ENCODE assay signal across 11 cellular contexts in the genomic region with DNA sequence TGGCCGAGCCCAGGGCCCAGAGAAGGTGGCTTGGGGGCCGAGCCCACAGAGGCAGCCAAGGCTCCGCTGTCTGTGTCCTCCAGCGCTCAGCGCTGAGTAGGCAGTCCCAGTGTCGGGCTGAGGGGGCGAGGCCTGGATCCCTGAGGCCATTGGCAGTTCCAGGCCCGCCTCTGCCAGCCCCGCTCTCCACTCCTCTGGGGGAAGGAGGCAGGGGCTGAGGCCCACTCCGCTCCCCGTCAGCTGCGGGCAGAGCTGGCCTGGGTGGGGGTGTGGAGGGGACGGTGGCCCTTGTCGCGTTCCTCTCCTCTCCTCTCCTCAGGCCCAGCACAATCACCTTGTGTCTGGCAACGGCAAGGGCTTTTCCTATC.
DNase-seq lines count a peak whose midpoint lies in the region; ATAC-seq and TF ChIP-seq lines count a peak whose summit lies in the region.
"Had no signal": no experiment of that assay in that cellular context is flagged by ENCODE, and none has a peak within 500 bp of the region (broad histone marks: within the 10 kb centered on the region; RNA-seq: fewer than 3 reads in every experiment).

No MANE protein-coding gene starts in this region.

- ATAC-seq in psoas muscle = peak; percentile 23 to 49 (median 36)
- ATAC-seq in GM19035 (IDR thresholded peaks at IDR 0.05; ENCODE audit: unreplicated experiment) = no peak
- ATAC-seq in stimulated activated naive CD8-positive, alpha-beta T cell treated with anti-CD3 and anti-CD28 coated beads, Interleukin-15, amount 100 ng/mL, for 72 hours = no peak

- no peaks in the 10 kb centered on the region for H3K9me3 Mint-ChIP-seq in stimulated activated naive CD8-positive, alpha-beta T cell treated with anti-CD3 and anti-CD28 coated beads, Interleukin-15, amount 100 ng/mL, for 72 hours

- peak; percentile 23 for DNase-seq in G401 (ENCODE audit: low spot score)
- peak in 53 of 58 donors; percentile 9 to 76 (median 37) for DNase-seq in anterior cingulate cortex (lab: John Stamatoyannopoulos, UW)
- DNase-seq in hepatocyte (ENCODE audit: low spot score) = peak; percentile 80
- peak; percentile 51 to 75 for DNase-seq in psoas muscle
- no peak for DNase-seq in activated T-cell treated with anti-CD3 and anti-CD28 coated beads, Interleukin-2, amount 50 U/mL, for 48 hours
- DNase-seq in stimulated activated naive CD8-positive, alpha-beta T cell treated with anti-CD3 and anti-CD28 coated beads, Interleukin-15, amount 100 ng/mL, for 72 hours = no peak
- DNase-seq in activated effector memory CD4-positive, alpha-beta T cell treated with Interleukin-2 at 50 U/mL for 16 hours = no peak
- DNase-seq: small intestine, T-helper 2 cell had no signal

- intact Hi-C loops in psoas muscle (cut with DNase I) = loop anchor here in 1 of 2 donors (10.0 kb wide), 1 partner anchor 129 kb away; no protein-coding TSS in a partner anchor

- H3K27ac Mint-ChIP-seq in stimulated activated naive CD8-positive, alpha-beta T cell treated with anti-CD3 and anti-CD28 coated beads, Interleukin-15, amount 100 ng/mL, for 72 hours = no peak overlapping the region

- no peak for TF ChIP-seq CTCF in hepatocyte (IDR thresholded peaks at IDR 0.05; ENCODE audit: poor library complexity)
- TF ChIP-seq CTCF in psoas muscle (IDR thresholded peaks at IDR 0.05) = no peak

- H3K27ac ChIP-seq in hepatocyte = no peak overlapping the region
- H3K27ac ChIP-seq in psoas muscle = peak overlapping the region; percentile 92
- H3K27ac ChIP-seq: suprapubic skin had no signal

- no peak overlapping the region for H2AFZ ChIP-seq in hepatocyte

- 24% methylated on average over 12 of the region's 16 CpGs for WGBS in hepatocyte (ENCODE audit: low lambda C conversion rate, missing lambda C conversion rate)
- WGBS in psoas muscle, 3 donors = 14 to 22% (median 20%) methylated on average over 11 to 16 of the region's 16 CpGs

- H3K79me2 ChIP-seq in hepatocyte = no peaks in the 10 kb centered on the region

- peak overlapping the region; percentile 53 for H3K4me2 ChIP-seq in hepatocyte

- no peak overlapping the region for H3K4me3 Mint-ChIP-seq in stimulated activated naive CD8-positive, alpha-beta T cell treated with anti-CD3 and anti-CD28 coated beads, Interleukin-15, amount 100 ng/mL, for 72 hours

- no peaks in the 10 kb centered on the region for H3K4me1 Mint-ChIP-seq in stimulated activated naive CD8-positive, alpha-beta T cell treated with anti-CD3 and anti-CD28 coated beads, Interleukin-15, amount 100 ng/mL, for 72 hours

- no peaks in the 10 kb centered on the region for H3K36me3 ChIP-seq in hepatocyte (replicated peaks; ENCODE audit: insufficient read depth, low read depth)
- H3K36me3 ChIP-seq in psoas muscle (ENCODE audit: insufficient read depth in 1 of 2, low read depth in 1 of 2) = peaks cover 0 to 29% of the 10 kb centered on the region in 2 donors

- H3K4me3 ChIP-seq in hepatocyte (no peak overlapping the region), psoas muscle (peak overlapping the region; percentile 42)
- H3K4me3 ChIP-seq: suprapubic skin had no signal

- H3K9me3 ChIP-seq in hepatocyte (ENCODE audit: low read depth) (no peaks in the 10 kb centered on the region), psoas muscle (no peaks in the 10 kb centered on the region)
- H3K9me3 ChIP-seq: suprapubic skin had no signal

- no peaks in the 10 kb centered on the region for H4K20me1 ChIP-seq in hepatocyte (ENCODE audit: insufficient read depth, poor library complexity, severe bottlenecking)

- H3K9me2 ChIP-seq in hepatocyte (replicated peaks; ENCODE audit: insufficient read depth) = no peaks in the 10 kb centered on the region

- no peaks in the 10 kb centered on the region for H3K27me3 ChIP-seq in hepatocyte
- H3K27me3 ChIP-seq in psoas muscle (ENCODE audit: insufficient read depth in 3 of 3, low read length in 2 of 3) = no peaks in the 10 kb centered on the region
- H3K27me3 ChIP-seq: suprapubic skin had no signal

- in situ Hi-C loops in G401 (cut with HindIII; ENCODE audit: low sequenced_read_pairs) = no loop called here

- H3K4me1 ChIP-seq in hepatocyte (ENCODE audit: insufficient read depth) (peaks cover 25% of the 10 kb centered on the region), psoas muscle (peaks cover 57% of the 10 kb centered on the region)

- H3K27me3 Mint-ChIP-seq in stimulated activated naive CD8-positive, alpha-beta T cell treated with anti-CD3 and anti-CD28 coated beads, Interleukin-15, amount 100 ng/mL, for 72 hours = no peaks in the 10 kb centered on the region

Comparison
In these comparisons a context has a peak if more than half of its experiments do, and no peak if none do; other contexts are left out.
1. DNase-seq: peak in G401 (single experiment), anterior cingulate cortex (53 of 58), hepatocyte (single experiment) and psoas muscle (2 of 2); none in activated T-cell treated with anti-CD3 and anti-CD28 coated beads, Interleukin-2, amount 50 U/mL, for 48 hours (0 of 2), stimulated activated naive CD8-positive, alpha-beta T cell treated with anti-CD3 and anti-CD28 coated beads, Interleukin-15, amount 100 ng/mL, for 72 hours (0 of 2) and activated effector memory CD4-positive, alpha-beta T cell treated with Interleukin-2 at 50 U/mL for 16 hours (single experiment).
2. ATAC-seq: peak in psoas muscle (4 of 4); none in GM19035 (single experiment) and stimulated activated naive CD8-positive, alpha-beta T cell treated with anti-CD3 and anti-CD28 coated beads, Interleukin-15, amount 100 ng/mL, for 72 hours (single experiment).